Comparison of ENCODE assay signal across 8 cellular contexts in the genomic region with DNA sequence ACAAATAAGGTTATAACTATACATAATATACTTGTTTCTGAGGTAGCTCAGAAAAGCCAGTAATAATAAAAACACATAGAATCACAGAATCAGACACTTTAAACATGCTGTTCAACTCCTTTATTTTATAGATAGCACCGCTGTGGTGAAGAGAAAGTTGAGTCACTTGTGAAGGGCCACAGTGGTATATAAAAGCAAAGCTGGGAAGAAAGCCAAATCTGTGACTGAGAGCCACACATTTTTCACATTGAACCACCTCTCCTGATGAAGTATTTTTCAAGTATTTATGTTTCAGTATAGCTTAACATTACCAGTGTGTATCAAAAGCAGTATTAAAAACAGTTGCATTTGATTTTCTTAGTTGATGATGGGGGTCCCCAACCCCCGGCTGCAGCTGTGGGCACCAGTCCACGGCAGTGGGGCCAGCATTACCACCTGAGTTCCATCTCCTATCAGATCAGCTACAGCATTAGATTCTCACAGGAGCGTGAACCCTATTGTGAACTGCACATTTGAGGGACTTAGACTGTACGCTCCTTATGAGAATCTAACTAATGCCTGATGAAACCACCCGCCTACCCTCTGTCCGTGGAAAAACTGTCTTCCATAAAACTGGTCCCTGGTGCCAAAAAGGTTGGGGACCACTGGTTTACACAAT. TPM values are rescaled to one million over a fixed set of nuclear protein-coding genes. Genes with fewer than 3 reads are reported as not detected.
DNase-seq lines count a peak whose midpoint lies in the region; ATAC-seq and TF ChIP-seq lines count a peak whose summit lies in the region.

No MANE protein-coding gene starts in this region.

- no peak overlapping the region for H3K4me3 ChIP-seq in LNCaP clone FGC (ENCODE audit: low read depth, low read length)
- no peak overlapping the region for H3K4me3 ChIP-seq in mesodermal cell (ENCODE audit: extremely low read depth, insufficient read depth, low read length, poor library complexity, severe bottlenecking)

- 97 to 100% methylated on average over 5 to 6 of the region's 7 CpGs for WGBS in mesodermal cell (ENCODE audit: insufficient coverage in 2 of 2), 2 experiments

- peaks cover 54% of the 10 kb centered on the region for H3K4me1 Mint-ChIP-seq in activated naive CD4-positive, alpha-beta T cell treated with anti-CD3 and anti-CD28 coated beads for 36 hours (ENCODE audit: low read depth)
- H3K4me1 Mint-ChIP-seq in activated T-helper 17 cell treated with anti-CD3 and anti-CD28 coated beads, Interleukin-2, amount 50 U/mL, for 72 hours = peaks cover 28% of the 10 kb centered on the region

- intact Hi-C loops in activated naive CD4-positive, alpha-beta T cell treated with anti-CD3 and anti-CD28 coated beads for 36 hours (cut with micrococcal nuclease) = loop anchor here (1.0 to 2.0 kb wide), 5 partner anchors 12 to 92 kb away; no protein-coding TSS in a partner anchor

- no peak overlapping the region for H3K4me3 Mint-ChIP-seq in activated naive CD4-positive, alpha-beta T cell treated with anti-CD3 and anti-CD28 coated beads for 36 hours
- peak overlapping the region; percentile 50 for H3K4me3 Mint-ChIP-seq in activated T-helper 17 cell treated with anti-CD3 and anti-CD28 coated beads, Interleukin-2, amount 50 U/mL, for 72 hours

- peaks cover 18% of the 10 kb centered on the region for H3K4me1 ChIP-seq in mesodermal cell (ENCODE audit: control insufficient read depth, insufficient read depth, low read length, poor library complexity, severe bottlenecking)

- TF ChIP-seq CTCF in LNCaP clone FGC (IDR thresholded peaks at IDR 0.05; ENCODE audit: control insufficient read depth, extremely low read depth, insufficient read depth) = no peak

- peak; percentile 38 for DNase-seq in activated naive CD4-positive, alpha-beta T cell treated with anti-CD3 and anti-CD28 coated beads for 36 hours
- no peak for DNase-seq in activated naive CD4-positive, alpha-beta T cell (lab: John Stamatoyannopoulos, UW)
- DNase-seq in H4 (ENCODE audit: low spot score) = peak; percentile 84
- peak; percentile 41 for DNase-seq in LNCaP clone FGC (ENCODE audit: low read depth)
- no peak for DNase-seq in activated CD8-positive, alpha-beta memory T cell treated with anti-CD3 and anti-CD28 coated beads, Interleukin-2, amount 50 U/mL, for 48 hours
- no peak for DNase-seq in stimulated activated CD8-positive, alpha-beta memory T cell treated with anti-CD3 and anti-CD28 coated beads, Interleukin-4, amount 100 ng/mL, for 48 hours

- H3K36me3 Mint-ChIP-seq in activated naive CD4-positive, alpha-beta T cell treated with anti-CD3 and anti-CD28 coated beads for 36 hours (ENCODE audit: low read depth) = peaks cover 2% of the 10 kb centered on the region
- peaks cover 11% of the 10 kb centered on the region for H3K36me3 Mint-ChIP-seq in activated T-helper 17 cell treated with anti-CD3 and anti-CD28 coated beads, Interleukin-2, amount 50 U/mL, for 72 hours (ENCODE audit: low read depth)

- no peaks in the 10 kb centered on the region for H3K9me3 Mint-ChIP-seq in activated naive CD4-positive, alpha-beta T cell treated with anti-CD3 and anti-CD28 coated beads for 36 hours
- no peaks in the 10 kb centered on the region for H3K9me3 Mint-ChIP-seq in activated T-helper 17 cell treated with anti-CD3 and anti-CD28 coated beads, Interleukin-2, amount 50 U/mL, for 72 hours

- no peaks in the 10 kb centered on the region for H3K9me3 ChIP-seq in mesodermal cell (ENCODE audit: control insufficient read depth, low read length)

- CTCF ChIA-PET in activated naive CD4-positive, alpha-beta T cell treated with anti-CD3 and anti-CD28 coated beads for 36 hours (lab: Charles Lee) = no interaction called here

- H3K27ac Mint-ChIP-seq in activated naive CD4-positive, alpha-beta T cell treated with anti-CD3 and anti-CD28 coated beads for 36 hours = no peak overlapping the region
- peak overlapping the region; percentile 63 for H3K27ac Mint-ChIP-seq in activated T-helper 17 cell treated with anti-CD3 and anti-CD28 coated beads, Interleukin-2, amount 50 U/mL, for 72 hours

- ATAC-seq in activated T-helper 17 cell treated with anti-CD3 and anti-CD28 coated beads, Interleukin-2, amount 50 U/mL, for 72 hours (replicated peaks) = peak; percentile 94

- no peaks in the 10 kb centered on the region for H3K27me3 Mint-ChIP-seq in activated naive CD4-positive, alpha-beta T cell treated with anti-CD3 and anti-CD28 coated beads for 36 hours (ENCODE audit: low read depth)
- H3K27me3 Mint-ChIP-seq in activated T-helper 17 cell treated with anti-CD3 and anti-CD28 coated beads, Interleukin-2, amount 50 U/mL, for 72 hours = no peaks in the 10 kb centered on the region

- H3K36me3 ChIP-seq in mesodermal cell (ENCODE audit: control insufficient read depth, insufficient read depth, low read length) = peaks cover 23% of the 10 kb centered on the region

- peak overlapping the region; percentile 10 for H3K27ac ChIP-seq in mesodermal cell (ENCODE audit: low read depth, low read length, severe bottlenecking)

RNA-seq across cellular contexts. Expression of a gene that starts 46.2 kb away (rescaled TPM):
- total RNA-seq in activated naive CD4-positive, alpha-beta T cell treated with anti-CD3 and anti-CD28 coated beads for 36 hours = 100 to 1,000 TPM; 149 to 162 TPM
- 102 and 118 TPM in 2 replicates for total RNA-seq in H4 (2014; rRNA removed; shearing (Covaris generic))
- 100 to 1,000 TPM; 131 to 180 TPM for total RNA-seq in activated T-helper 17 cell treated with anti-CD3 and anti-CD28 coated beads, Interleukin-2, amount 50 U/mL, for 72 hours
- polyA plus RNA-seq in mesodermal cell (2013, experiment 1 of 2) = 62.6 TPM
- 48.3 TPM for polyA plus RNA-seq in mesodermal cell (2013, experiment 2 of 2)

Comparison
In these comparisons a context has a peak if more than half of its experiments do, and no peak if none do; other contexts are left out.
1. DNase-seq: peak in activated naive CD4-positive, alpha-beta T cell treated with anti-CD3 and anti-CD28 coated beads for 36 hours (single experiment), H4 (single experiment) and LNCaP clone FGC (single experiment); none in activated naive CD4-positive, alpha-beta T cell (0 of 4), activated CD8-positive, alpha-beta memory T cell treated with anti-CD3 and anti-CD28 coated beads, Interleukin-2, amount 50 U/mL, for 48 hours (single experiment) and stimulated activated CD8-positive, alpha-beta memory T cell treated with anti-CD3 and anti-CD28 coated beads, Interleukin-4, amount 100 ng/mL, for 48 hours (single experiment).